Comparison of ENCODE assay signal across 2 cellular contexts in genomic region chr5:67058998-67059746, GRCh38.
TF ChIP-seq lines count a peak whose summit lies in the region.

No MANE protein-coding gene starts in this region.

TF ChIP-seq in GM23338, 12 proteins besides CTCF, POLR2A, EP300 and RAD21 (continued from another document):
- TF ChIP-seq, protein P1, sequence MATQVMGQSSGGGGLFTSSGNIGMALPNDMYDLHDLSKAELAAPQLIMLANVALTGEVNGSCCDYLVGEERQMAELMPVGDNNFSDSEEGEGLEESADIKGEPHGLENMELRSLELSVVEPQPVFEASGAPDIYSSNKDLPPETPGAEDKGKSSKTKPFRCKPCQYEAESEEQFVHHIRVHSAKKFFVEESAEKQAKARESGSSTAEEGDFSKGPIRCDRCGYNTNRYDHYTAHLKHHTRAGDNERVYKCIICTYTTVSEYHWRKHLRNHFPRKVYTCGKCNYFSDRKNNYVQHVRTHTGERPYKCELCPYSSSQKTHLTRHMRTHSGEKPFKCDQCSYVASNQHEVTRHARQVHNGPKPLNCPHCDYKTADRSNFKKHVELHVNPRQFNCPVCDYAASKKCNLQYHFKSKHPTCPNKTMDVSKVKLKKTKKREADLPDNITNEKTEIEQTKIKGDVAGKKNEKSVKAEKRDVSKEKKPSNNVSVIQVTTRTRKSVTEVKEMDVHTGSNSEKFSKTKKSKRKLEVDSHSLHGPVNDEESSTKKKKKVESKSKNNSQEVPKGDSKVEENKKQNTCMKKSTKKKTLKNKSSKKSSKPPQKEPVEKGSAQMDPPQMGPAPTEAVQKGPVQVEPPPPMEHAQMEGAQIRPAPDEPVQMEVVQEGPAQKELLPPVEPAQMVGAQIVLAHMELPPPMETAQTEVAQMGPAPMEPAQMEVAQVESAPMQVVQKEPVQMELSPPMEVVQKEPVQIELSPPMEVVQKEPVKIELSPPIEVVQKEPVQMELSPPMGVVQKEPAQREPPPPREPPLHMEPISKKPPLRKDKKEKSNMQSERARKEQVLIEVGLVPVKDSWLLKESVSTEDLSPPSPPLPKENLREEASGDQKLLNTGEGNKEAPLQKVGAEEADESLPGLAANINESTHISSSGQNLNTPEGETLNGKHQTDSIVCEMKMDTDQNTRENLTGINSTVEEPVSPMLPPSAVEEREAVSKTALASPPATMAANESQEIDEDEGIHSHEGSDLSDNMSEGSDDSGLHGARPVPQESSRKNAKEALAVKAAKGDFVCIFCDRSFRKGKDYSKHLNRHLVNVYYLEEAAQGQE (IDR thresholded peaks at IDR 0.05; ENCODE audit: unreplicated experiment): no peak
- TF ChIP-seq CREB1 (CRISPR knock-in tag; IDR thresholded peaks at IDR 0.05; ENCODE audit: low read depth) (no peak), EZH2phosphoT487 (IDR thresholded peaks at IDR 0.05; ENCODE audit: unreplicated experiment) (no peak), ZNF114 (CRISPR knock-in tag; IDR thresholded peaks at IDR 0.05) (no peak), EZH2 (IDR thresholded peaks at IDR 0.05; ENCODE audit: low read depth, unreplicated experiment) (no peak), NANOG (IDR thresholded peaks at IDR 0.05; ENCODE audit: borderline replicate concordance) (no peak), ZNF462 (CRISPR knock-in tag; IDR thresholded peaks at IDR 0.05) (no peak), ZNF331 (CRISPR knock-in tag; IDR thresholded peaks at IDR 0.05; ENCODE audit: low read depth) (no peak), ETS1 (IDR thresholded peaks at IDR 0.05) (no peak)
TF ChIP-seq in GM23338: peak in this region for 0.

TF ChIP-seq in WTC11, 78 proteins besides CTCF, POLR2A, EP300 and RAD21 (continued from another document):
- TF ChIP-seq PRDM15 (CRISPR knock-in tag; IDR thresholded peaks at IDR 0.05) (no peak), PRRX2 (CRISPR knock-in tag; IDR thresholded peaks at IDR 0.05) (no peak), GABPB1 (CRISPR knock-in tag; IDR thresholded peaks at IDR 0.05) (no peak), JAZF1 (CRISPR knock-in tag; IDR thresholded peaks at IDR 0.05) (no peak), ESRRA (CRISPR knock-in tag; IDR thresholded peaks at IDR 0.05; ENCODE audit: borderline replicate concordance) (no peak), ZNF219 (CRISPR knock-in tag; IDR thresholded peaks at IDR 0.05; ENCODE audit: borderline replicate concordance) (no peak), NFYB (CRISPR knock-in tag; conservative IDR thresholded peaks at IDR 0.05; ENCODE audit: low read depth) (no peak), ZMAT4 (CRISPR knock-in tag; IDR thresholded peaks at IDR 0.05) (no peak), CREB1 (CRISPR knock-in tag; IDR thresholded peaks at IDR 0.05) (no peak), USF1 (CRISPR knock-in tag; IDR thresholded peaks at IDR 0.05) (no peak)
- TF ChIP-seq, protein P2, sequence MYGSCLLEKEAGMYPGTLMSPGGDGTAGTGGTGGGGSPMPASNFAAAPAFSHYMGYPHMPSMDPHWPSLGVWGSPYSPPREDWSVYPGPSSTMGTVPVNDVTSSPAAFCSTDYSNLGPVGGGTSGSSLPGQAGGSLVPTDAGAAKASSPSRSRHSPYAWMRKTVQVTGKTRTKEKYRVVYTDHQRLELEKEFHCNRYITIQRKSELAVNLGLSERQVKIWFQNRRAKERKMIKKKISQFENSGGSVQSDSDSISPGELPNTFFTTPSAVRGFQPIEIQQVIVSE (CRISPR knock-in tag; IDR thresholded peaks at IDR 0.05; ENCODE audit: borderline replicate concordance): no peak
- TF ChIP-seq, protein P3, sequence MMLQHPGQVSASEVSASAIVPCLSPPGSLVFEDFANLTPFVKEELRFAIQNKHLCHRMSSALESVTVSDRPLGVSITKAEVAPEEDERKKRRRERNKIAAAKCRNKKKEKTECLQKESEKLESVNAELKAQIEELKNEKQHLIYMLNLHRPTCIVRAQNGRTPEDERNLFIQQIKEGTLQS (CRISPR knock-in tag; conservative IDR thresholded peaks at IDR 0.05): no peak
- TF ChIP-seq, protein P4, sequence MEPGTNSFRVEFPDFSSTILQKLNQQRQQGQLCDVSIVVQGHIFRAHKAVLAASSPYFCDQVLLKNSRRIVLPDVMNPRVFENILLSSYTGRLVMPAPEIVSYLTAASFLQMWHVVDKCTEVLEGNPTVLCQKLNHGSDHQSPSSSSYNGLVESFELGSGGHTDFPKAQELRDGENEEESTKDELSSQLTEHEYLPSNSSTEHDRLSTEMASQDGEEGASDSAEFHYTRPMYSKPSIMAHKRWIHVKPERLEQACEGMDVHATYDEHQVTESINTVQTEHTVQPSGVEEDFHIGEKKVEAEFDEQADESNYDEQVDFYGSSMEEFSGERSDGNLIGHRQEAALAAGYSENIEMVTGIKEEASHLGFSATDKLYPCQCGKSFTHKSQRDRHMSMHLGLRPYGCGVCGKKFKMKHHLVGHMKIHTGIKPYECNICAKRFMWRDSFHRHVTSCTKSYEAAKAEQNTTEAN (CRISPR knock-in tag; IDR thresholded peaks at IDR 0.05): no peak
- TF ChIP-seq, protein P5, sequence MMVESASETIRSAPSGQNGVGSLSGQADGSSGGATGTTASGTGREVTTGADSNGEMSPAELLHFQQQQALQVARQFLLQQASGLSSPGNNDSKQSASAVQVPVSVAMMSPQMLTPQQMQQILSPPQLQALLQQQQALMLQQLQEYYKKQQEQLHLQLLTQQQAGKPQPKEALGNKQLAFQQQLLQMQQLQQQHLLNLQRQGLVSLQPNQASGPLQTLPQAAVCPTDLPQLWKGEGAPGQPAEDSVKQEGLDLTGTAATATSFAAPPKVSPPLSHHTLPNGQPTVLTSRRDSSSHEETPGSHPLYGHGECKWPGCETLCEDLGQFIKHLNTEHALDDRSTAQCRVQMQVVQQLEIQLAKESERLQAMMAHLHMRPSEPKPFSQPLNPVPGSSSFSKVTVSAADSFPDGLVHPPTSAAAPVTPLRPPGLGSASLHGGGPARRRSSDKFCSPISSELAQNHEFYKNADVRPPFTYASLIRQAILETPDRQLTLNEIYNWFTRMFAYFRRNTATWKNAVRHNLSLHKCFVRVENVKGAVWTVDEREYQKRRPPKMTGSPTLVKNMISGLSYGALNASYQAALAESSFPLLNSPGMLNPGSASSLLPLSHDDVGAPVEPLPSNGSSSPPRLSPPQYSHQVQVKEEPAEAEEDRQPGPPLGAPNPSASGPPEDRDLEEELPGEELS (CRISPR knock-in tag; IDR thresholded peaks at IDR 0.05): no peak
TF ChIP-seq in WTC11: peak in this region for 0.
